In the genomic region with DNA sequence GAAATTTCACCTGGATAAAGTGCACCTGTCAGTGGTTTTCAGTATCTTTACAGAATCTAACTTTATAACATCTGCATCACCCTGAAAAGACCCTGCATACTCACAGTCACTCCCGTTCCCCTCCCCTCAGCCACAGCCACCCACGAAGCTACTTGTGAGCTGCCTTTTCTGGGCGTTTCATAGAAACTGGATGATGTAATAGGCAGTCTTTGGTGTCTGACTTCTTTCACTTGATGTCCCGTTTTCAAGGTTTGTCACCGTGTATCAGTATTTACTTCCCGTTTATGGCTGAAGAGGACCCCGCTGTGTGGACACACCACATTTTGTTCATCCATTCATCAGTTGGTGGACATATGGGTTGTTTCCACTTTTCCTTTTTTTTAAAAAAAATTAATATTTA, we compare ENCODE assay signal across 17 cellular contexts. TPM values are rescaled to one million over a fixed set of nuclear protein-coding genes. Genes with fewer than 3 reads are reported as not detected.
A peak's percentile ranks its signal among the peaks of the same experiment; 100 is the strongest.
DNase-seq lines count a peak whose midpoint lies in the region; ATAC-seq and TF ChIP-seq lines count a peak whose summit lies in the region.
"Had no signal": no experiment of that assay in that cellular context is flagged by ENCODE, and none has a peak within 500 bp of the region (broad histone marks: within the 10 kb centered on the region; RNA-seq: fewer than 3 reads in every experiment).

No MANE protein-coding gene starts in this region.

- no peak overlapping the region for H3K4me3 ChIP-seq in A673 (ENCODE audit: low read depth, low read length, poor library complexity, severe bottlenecking)
- H3K4me3 ChIP-seq in HEK293 (ENCODE audit: low read depth, low read length), result no peak overlapping the region
- H3K4me3 ChIP-seq: dorsolateral prefrontal cortex, Peyer's patch had no signal

- no peaks in the 10 kb centered on the region for H3K9me3 ChIP-seq in A673 (ENCODE audit: low read depth, low read length, poor library complexity, severe bottlenecking)
- no peaks in the 10 kb centered on the region for H3K9me3 ChIP-seq in HEK293 (ENCODE audit: control insufficient read depth, insufficient read depth, low read depth, low read length)
- H3K9me3 ChIP-seq: Peyer's patch had no signal

- H3K4me1 ChIP-seq in A673 (ENCODE audit: insufficient read depth, low read length, poor library complexity, severe bottlenecking) (no peaks in the 10 kb centered on the region), HEK293 (ENCODE audit: control insufficient read depth, insufficient read depth, low read length) (no peaks in the 10 kb centered on the region)
- H3K4me1 ChIP-seq: foreskin keratinocyte, Peyer's patch had no signal

- peaks cover 0 to 2% of the 10 kb centered on the region in 2 donors for H3K9me3 Mint-ChIP-seq in activated T-cell treated with anti-CD3 and anti-CD28 coated beads, Interleukin-2, amount 50 U/mL, for 72 hours
- peaks cover 0 to 9% (median 2%) of the 10 kb centered on the region in 9 donors for H3K9me3 Mint-ChIP-seq in naive thymus-derived CD8-positive, alpha-beta T cell

- H3K36me3 ChIP-seq in A673 (ENCODE audit: insufficient read depth, low read length, poor library complexity, severe bottlenecking) (no peaks in the 10 kb centered on the region), HEK293 (ENCODE audit: control insufficient read depth in 2 of 2, insufficient read depth in 1 of 2, low read length in 2 of 2) (no peaks in the 10 kb centered on the region)
- H3K36me3 ChIP-seq: Peyer's patch had no signal

- POLR2A ChIA-PET in A673 (lab: Charles Lee; ENCODE audit: low non-redundant PET), result interaction anchor here (0.7 kb wide), 1 partner anchor 879 kb away, joined by 5 read pairs; no protein-coding TSS in a partner anchor
- POLR2A ChIA-PET in HEK293 (lab: Yijun Ruan, JAX), result interaction anchor here (0.6 kb wide), 1 partner anchor 19 kb away, joined by 5 read pairs; no protein-coding TSS in a partner anchor
- POLR2A ChIA-PET in naive thymus-derived CD8-positive, alpha-beta T cell (lab: Charles Lee), result no interaction called here

- TF ChIP-seq CTCF in A673 (conservative IDR thresholded peaks at IDR 0.05; ENCODE audit: low read depth, low read length) (no peak), HEK293 (tag by site-specific recombination; IDR thresholded peaks at IDR 0.05) (no peak)

- H3K4me1 Mint-ChIP-seq in activated T-cell treated with anti-CD3 and anti-CD28 coated beads, Interleukin-2, amount 50 U/mL, for 72 hours (ENCODE audit: low read depth), result peaks cover 7% of the 10 kb centered on the region
- H3K4me1 Mint-ChIP-seq in naive thymus-derived CD8-positive, alpha-beta T cell, result peaks cover 0 to 6% (median 4%) of the 10 kb centered on the region in 4 donors
- H3K4me1 Mint-ChIP-seq: B cell, nephron progenitor cell had no signal

- DNase-seq in A673 (ENCODE audit: low spot score), result peak; percentile 35
- peak; percentile 51 to 57 for DNase-seq in activated T-cell treated with anti-CD3 and anti-CD28 coated beads, Interleukin-2, amount 50 U/mL, for 72 hours
- DNase-seq in naive thymus-derived CD8-positive, alpha-beta T cell, result peak in 4 of 10 donors; percentile 7 to 32 (median 16)
- no peak for DNase-seq in SW 1271 (lab: John Stamatoyannopoulos, UW)
- no peak for DNase-seq in NCI-H526 (lab: John Stamatoyannopoulos, UW)
- DNase-seq in mucosa of gallbladder (ENCODE audit: low spot score), result no peak
- DNase-seq: amniotic stem cell, foreskin keratinocyte, GF-D8, NCI-H345, nephron progenitor cell had no signal

- H3K4me3 Mint-ChIP-seq in activated T-cell treated with anti-CD3 and anti-CD28 coated beads, Interleukin-2, amount 50 U/mL, for 72 hours, result no peak overlapping the region
- no peak overlapping the region for H3K4me3 Mint-ChIP-seq in naive thymus-derived CD8-positive, alpha-beta T cell
- H3K4me3 Mint-ChIP-seq: B cell, nephron progenitor cell had no signal

- peak; percentile 92 to 95 for ATAC-seq in activated T-cell treated with anti-CD3 and anti-CD28 coated beads, Interleukin-2, amount 50 U/mL, for 72 hours (replicated peaks in 1 of 2)
- peak; percentile 35 to 80 for ATAC-seq in naive thymus-derived CD8-positive, alpha-beta T cell
- ATAC-seq in HG03378 (IDR thresholded peaks at IDR 0.05; ENCODE audit: unreplicated experiment), result no peak
- ATAC-seq: foreskin keratinocyte, sciatic nerve had no signal

- H3K27ac ChIP-seq in A673 (ENCODE audit: low read depth, low read length, poor library complexity, severe bottlenecking) (no peak overlapping the region), HEK293 (ENCODE audit: extremely low read depth, low read depth, low read length) (no peak overlapping the region)
- H3K27ac ChIP-seq: dorsolateral prefrontal cortex, foreskin keratinocyte, Peyer's patch had no signal

- H3K27me3 Mint-ChIP-seq in activated T-cell treated with anti-CD3 and anti-CD28 coated beads, Interleukin-2, amount 50 U/mL, for 72 hours (ENCODE audit: low read depth), result no peaks in the 10 kb centered on the region
- H3K27me3 Mint-ChIP-seq in naive thymus-derived CD8-positive, alpha-beta T cell, result no peaks in the 10 kb centered on the region
- H3K27me3 Mint-ChIP-seq: B cell had no signal

- H3K36me3 Mint-ChIP-seq in activated T-cell treated with anti-CD3 and anti-CD28 coated beads, Interleukin-2, amount 50 U/mL, for 72 hours (ENCODE audit: insufficient read depth in 2 of 2), result peaks cover 2 to 6% of the 10 kb centered on the region in 2 donors
- peaks cover 0 to 2% (median 0%) of the 10 kb centered on the region in 3 donors for H3K36me3 Mint-ChIP-seq in naive thymus-derived CD8-positive, alpha-beta T cell

- intact Hi-C loops in A673 (cut with micrococcal nuclease; ENCODE audit: unreplicated experiment), result no loop called here

- H3K27me3 ChIP-seq in A673 (replicated peaks; ENCODE audit: insufficient read depth, low read depth, low read length, poor library complexity), result no peaks in the 10 kb centered on the region
- H3K27me3 ChIP-seq: dorsolateral prefrontal cortex, foreskin keratinocyte, Peyer's patch had no signal

- CTCF ChIA-PET in A673 (lab: Charles Lee), result interaction anchor here (0.5 kb wide), 1 partner anchor 27 kb away, joined by 3 read pairs; no protein-coding TSS in a partner anchor
- CTCF ChIA-PET in HEK293 (lab: Yijun Ruan, JAX), result no interaction called here

- no peak overlapping the region for H3K27ac Mint-ChIP-seq in activated T-cell treated with anti-CD3 and anti-CD28 coated beads, Interleukin-2, amount 50 U/mL, for 72 hours
- H3K27ac Mint-ChIP-seq in naive thymus-derived CD8-positive, alpha-beta T cell, result peak overlapping the region; percentile 63 to 95 (median 90)
- H3K27ac Mint-ChIP-seq: nephron progenitor cell had no signal

- no TSS peak for BruUV-seq in A673 (replicated peaks; lab: Mats Ljungman, UMichigan)

TF ChIP-seq in HEK293, 187 proteins besides CTCF, POLR2A, EP300 and RAD21 (continues in another document):
- TF ChIP-seq, protein P1, sequence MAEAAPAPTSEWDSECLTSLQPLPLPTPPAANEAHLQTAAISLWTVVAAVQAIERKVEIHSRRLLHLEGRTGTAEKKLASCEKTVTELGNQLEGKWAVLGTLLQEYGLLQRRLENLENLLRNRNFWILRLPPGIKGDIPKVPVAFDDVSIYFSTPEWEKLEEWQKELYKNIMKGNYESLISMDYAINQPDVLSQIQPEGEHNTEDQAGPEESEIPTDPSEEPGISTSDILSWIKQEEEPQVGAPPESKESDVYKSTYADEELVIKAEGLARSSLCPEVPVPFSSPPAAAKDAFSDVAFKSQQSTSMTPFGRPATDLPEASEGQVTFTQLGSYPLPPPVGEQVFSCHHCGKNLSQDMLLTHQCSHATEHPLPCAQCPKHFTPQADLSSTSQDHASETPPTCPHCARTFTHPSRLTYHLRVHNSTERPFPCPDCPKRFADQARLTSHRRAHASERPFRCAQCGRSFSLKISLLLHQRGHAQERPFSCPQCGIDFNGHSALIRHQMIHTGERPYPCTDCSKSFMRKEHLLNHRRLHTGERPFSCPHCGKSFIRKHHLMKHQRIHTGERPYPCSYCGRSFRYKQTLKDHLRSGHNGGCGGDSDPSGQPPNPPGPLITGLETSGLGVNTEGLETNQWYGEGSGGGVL (tag by site-specific recombination; IDR thresholded peaks at IDR 0.05), result peak; percentile 20; the same call in 1 of the 2 replicates
- TF ChIP-seq ZNF658 (tag by site-specific recombination; IDR thresholded peaks at IDR 0.05) (no peak), ZNF768 (tag by site-specific recombination; IDR thresholded peaks at IDR 0.05) (no peak)
- TF ChIP-seq, protein P2, sequence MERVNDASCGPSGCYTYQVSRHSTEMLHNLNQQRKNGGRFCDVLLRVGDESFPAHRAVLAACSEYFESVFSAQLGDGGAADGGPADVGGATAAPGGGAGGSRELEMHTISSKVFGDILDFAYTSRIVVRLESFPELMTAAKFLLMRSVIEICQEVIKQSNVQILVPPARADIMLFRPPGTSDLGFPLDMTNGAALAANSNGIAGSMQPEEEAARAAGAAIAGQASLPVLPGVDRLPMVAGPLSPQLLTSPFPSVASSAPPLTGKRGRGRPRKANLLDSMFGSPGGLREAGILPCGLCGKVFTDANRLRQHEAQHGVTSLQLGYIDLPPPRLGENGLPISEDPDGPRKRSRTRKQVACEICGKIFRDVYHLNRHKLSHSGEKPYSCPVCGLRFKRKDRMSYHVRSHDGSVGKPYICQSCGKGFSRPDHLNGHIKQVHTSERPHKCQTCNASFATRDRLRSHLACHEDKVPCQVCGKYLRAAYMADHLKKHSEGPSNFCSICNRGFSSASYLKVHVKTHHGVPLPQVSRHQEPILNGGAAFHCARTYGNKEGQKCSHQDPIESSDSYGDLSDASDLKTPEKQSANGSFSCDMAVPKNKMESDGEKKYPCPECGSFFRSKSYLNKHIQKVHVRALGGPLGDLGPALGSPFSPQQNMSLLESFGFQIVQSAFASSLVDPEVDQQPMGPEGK (tag by site-specific recombination; IDR thresholded peaks at IDR 0.05), result 0 out of 2 replicates have a peak, but pooled peaks have one; percentile 29

RNA-seq across cellular contexts. Expression of a gene that starts 47.8 kb away (rescaled TPM):
- total RNA-seq in A673 (2021) (1.5 and 3.1 TPM in 2 replicates), mucosa of gallbladder (15.6 TPM)
- 1 to 10 TPM; 2.8 to 3.8 TPM for total RNA-seq in activated T-cell treated with anti-CD3 and anti-CD28 coated beads, Interleukin-2, amount 50 U/mL, for 72 hours
- under 1 TPM; 0.88 to 0.91 TPM for total RNA-seq in naive thymus-derived CD8-positive, alpha-beta T cell
- polyA plus RNA-seq in naive thymus-derived CD8-positive, alpha-beta T cell, result under 1 TPM; 0.06 to 0.32 (median 0.08) TPM

RNA-seq across cellular contexts. Expression of a gene that starts 54.1 kb away (rescaled TPM):
- total RNA-seq in A673 (2021) (0.21 TPM in 1 of 2 replicates, not detected in the other), mucosa of gallbladder (13.8 TPM)
- total RNA-seq in activated T-cell treated with anti-CD3 and anti-CD28 coated beads, Interleukin-2, amount 50 U/mL, for 72 hours, result 1 to 10 TPM; 2.4 to 3.2 TPM
- under 1 TPM; 0.31 to 0.58 TPM for total RNA-seq in naive thymus-derived CD8-positive, alpha-beta T cell
- 1 to 10 TPM in 1 of 3 donors, under 1 TPM in 2; 0.20 to 1.2 (median 0.37) TPM for polyA plus RNA-seq in naive thymus-derived CD8-positive, alpha-beta T cell

Comparison
In these comparisons a context has a peak if more than half of its experiments do, and no peak if none do; other contexts are left out.
1. DNase-seq: peak in A673 (single experiment) and activated T-cell treated with anti-CD3 and anti-CD28 coated beads, Interleukin-2, amount 50 U/mL, for 72 hours (2 of 2); none in SW 1271 (0 of 2), NCI-H526 (0 of 2) and mucosa of gallbladder (single experiment).